Comparison of ENCODE assay signal across 9 cellular contexts in genomic region chr2:205686231-205687017, GRCh38. TPM values are rescaled to one million over a fixed set of nuclear protein-coding genes. Genes with fewer than 3 reads are reported as not detected.
DNase-seq lines count a peak whose midpoint lies in the region; ATAC-seq and TF ChIP-seq lines count a peak whose summit lies in the region.
"Had no signal": no experiment of that assay in that cellular context is flagged by ENCODE, and none has a peak within 500 bp of the region (broad histone marks: within the 10 kb centered on the region; RNA-seq: fewer than 3 reads in every experiment).

No MANE protein-coding gene starts in this region.

- TF ChIP-seq POLR2A in sigmoid colon (IDR thresholded peaks at IDR 0.05) = no peak

- H3K4me3 ChIP-seq in WI38 (ENCODE audit: low read depth, low read length) (peak overlapping the region; percentile 83), sigmoid colon (peak overlapping the region; percentile 70 to 99 (median 90))

- TF ChIP-seq CTCF in WI38 (IDR thresholded peaks at IDR 0.05; ENCODE audit: low read depth, low read length) (no peak), sigmoid colon (IDR thresholded peaks at IDR 0.05) (no peak)

- H3K36me3 ChIP-seq in sigmoid colon = peaks cover 0 to 13% (median 0%) of the 10 kb centered on the region in 4 donors

- no peaks in the 10 kb centered on the region for H3K9me3 ChIP-seq in sigmoid colon

- no peak for TF ChIP-seq EP300 in sigmoid colon (IDR thresholded peaks at IDR 0.05)

- WGBS in sigmoid colon, 2 donors = 9 to 16% methylated on average over 43 of the region's 43 CpGs

- no peaks in the 10 kb centered on the region for H3K27me3 ChIP-seq in sigmoid colon

- H3K27ac ChIP-seq in sigmoid colon = peak overlapping the region; percentile 94 to 99 (median 96)

- intact Hi-C loops in sigmoid colon (cut with DNase I) = loop anchor here (2.0 to 10.0 kb wide), 3 partner anchors 46 to 1142 kb away; partner anchors contain the start of gene PARD3B

- peaks cover 0 to 51% (median 47%) of the 10 kb centered on the region in 4 donors for H3K4me1 ChIP-seq in sigmoid colon

- peak; percentile 59 for DNase-seq in GM03348 (ENCODE audit: low spot score)
- peak; percentile 56 for DNase-seq in glomerular visceral epithelial cell (ENCODE audit: extremely low spot score)
- peak; percentile 72 for DNase-seq in sigmoid colon
- no peak for DNase-seq in MV-4-11 (lab: John Stamatoyannopoulos, UW)
- no peak for DNase-seq in GM19240 (ENCODE audit: insufficient read length, low spot score)

- ATAC-seq in GM21619 (IDR thresholded peaks at IDR 0.05; ENCODE audit: unreplicated experiment) (no peak), GM21737 (IDR thresholded peaks at IDR 0.05; ENCODE audit: unreplicated experiment) (no peak)
- ATAC-seq: HCT116 had no signal

RNA-seq across cellular contexts. Expression of gene NRP2, which starts 4.1 kb away (rescaled TPM):
- total RNA-seq in sigmoid colon = 100 to 1,000 TPM; 207 to 348 (median 237) TPM
- 10 to 100 TPM in 1 of 3 donors, 1 to 10 TPM in 2; 2.5 to 13.6 (median 7.8) TPM for polyA plus RNA-seq in sigmoid colon

Comparison
In these comparisons a context has a peak if more than half of its experiments do, and no peak if none do; other contexts are left out.
1. DNase-seq: peak in GM03348 (single experiment), glomerular visceral epithelial cell (single experiment) and sigmoid colon (single experiment); none in MV-4-11 (single experiment) and GM19240 (single experiment).